In genomic region chr3:106629215-106629832, GRCh38 we compare ENCODE assay signal across 11 cellular contexts.
A peak's percentile ranks its signal among the peaks of the same experiment; 100 is the strongest.
DNase-seq lines count a peak whose midpoint lies in the region; ATAC-seq, FAIRE-seq and TF ChIP-seq lines count a peak whose summit lies in the region.
"Had no signal": no experiment of that assay in that cellular context is flagged by ENCODE, and none has a peak within 500 bp of the region (broad histone marks: within the 10 kb centered on the region; RNA-seq: fewer than 3 reads in every experiment).

No MANE protein-coding gene starts in this region.

- CTCF ChIA-PET in activated CD4-positive, alpha-beta T cell treated with anti-CD3 and anti-CD28 coated beads, Interleukin-2, amount 10 ng/mL, durations not matched to agents 7 days and 5 days (lab: Charles Lee): no interaction called here
- CTCF ChIA-PET in Caco-2 (lab: Charles Lee): no interaction called here

- no peak overlapping the region for H3K9ac ChIP-seq in GM23248

- no peaks in the 10 kb centered on the region for H3K79me2 ChIP-seq in GM23248 (ENCODE audit: insufficient read depth)

- H3K27me3 Mint-ChIP-seq in memory B cell (no peaks in the 10 kb centered on the region), Caco-2 (ENCODE audit: insufficient read depth, unreplicated experiment) (no peaks in the 10 kb centered on the region)
- H3K27me3 Mint-ChIP-seq in activated CD4-positive, alpha-beta T cell treated with anti-CD3 and anti-CD28 coated beads, Interleukin-2, amount 10 ng/mL, durations not matched to agents 7 days and 5 days: no peaks in the 10 kb centered on the region

- no peak for FAIRE-seq in small intestine (lab: Jason Lieb, UNC)
- FAIRE-seq: TTC549 had no signal

- no peaks in the 10 kb centered on the region for H3K9me2 ChIP-seq in GM23248 (ENCODE audit: insufficient read depth)

- H3K27ac ChIP-seq in GM23248 (no peak overlapping the region), small intestine (ENCODE audit: low read depth in 1 of 2, low read length in 1 of 2) (no peak overlapping the region)

- H3K27ac Mint-ChIP-seq in memory B cell (no peak overlapping the region), Caco-2 (ENCODE audit: unreplicated experiment) (no peak overlapping the region)
- H3K27ac Mint-ChIP-seq in activated CD4-positive, alpha-beta T cell treated with anti-CD3 and anti-CD28 coated beads, Interleukin-2, amount 10 ng/mL, durations not matched to agents 7 days and 5 days: no peak overlapping the region
- H3K27ac Mint-ChIP-seq: activated naive CD4-positive, alpha-beta T cell treated with anti-CD3 and anti-CD28 coated beads, Interleukin-2, amount 50 U/mL, for 72 hours had no signal

- peak; percentile 93 for ATAC-seq in GM18907 (IDR thresholded peaks at IDR 0.05; ENCODE audit: unreplicated experiment)
- ATAC-seq in HG03520 (IDR thresholded peaks at IDR 0.05; ENCODE audit: unreplicated experiment): peak; percentile 85
- ATAC-seq in memory B cell (ENCODE audit: low read depth): peak; percentile 46
- ATAC-seq: activated naive CD4-positive, alpha-beta T cell treated with anti-CD3 and anti-CD28 coated beads, Interleukin-2, amount 50 U/mL, for 72 hours had no signal

- H3K4me1 ChIP-seq in GM23248 (ENCODE audit: insufficient read depth): peaks cover 18% of the 10 kb centered on the region
- H3K4me1 ChIP-seq in Caco-2: no peaks in the 10 kb centered on the region
- no peaks in the 10 kb centered on the region for H3K4me1 ChIP-seq in small intestine (ENCODE audit: control insufficient read depth in 2 of 2, insufficient read depth in 1 of 2, low read depth in 1 of 2, low read length in 1 of 2)

- no peak overlapping the region for H3K4me2 ChIP-seq in GM23248 (ENCODE audit: unreplicated experiment)

- H4K20me1 ChIP-seq in GM23248 (ENCODE audit: insufficient read depth): no peaks in the 10 kb centered on the region

- H3K36me3 ChIP-seq in GM23248 (ENCODE audit: low read depth) (0 out of 2 replicates have a peak, but pooled peaks cover under 1% of the 10 kb centered on the region), Caco-2 (ENCODE audit: control insufficient read depth, insufficient read depth, low read length) (no peaks in the 10 kb centered on the region), small intestine (ENCODE audit: control insufficient read depth in 2 of 2, insufficient read depth in 2 of 2, low read length in 2 of 2) (no peaks in the 10 kb centered on the region)

- intact Hi-C loops in Caco-2 (cut with micrococcal nuclease; ENCODE audit: unreplicated experiment): no loop called here

- H3K9me3 ChIP-seq in GM23248 (ENCODE audit: low read depth) (no peaks in the 10 kb centered on the region), Caco-2 (peaks cover 1% of the 10 kb centered on the region; the same call in 1 of the 2 replicates), small intestine (ENCODE audit: control insufficient read depth, low read depth) (no peaks in the 10 kb centered on the region)

- POLR2A ChIA-PET in activated CD4-positive, alpha-beta T cell treated with anti-CD3 and anti-CD28 coated beads, Interleukin-2, amount 10 ng/mL, durations not matched to agents 7 days and 5 days (lab: Charles Lee): no interaction called here
- POLR2A ChIA-PET in Caco-2 (lab: Charles Lee): no interaction called here

- in situ Hi-C loops in GM23248 (cut with MboI): loop anchor here (10.0 kb wide), 1 partner anchor 425 kb away; no protein-coding TSS in a partner anchor

- peak overlapping the region; percentile 72 for H2AFZ ChIP-seq in GM23248

- H3K4me3 ChIP-seq in GM23248: no peak overlapping the region
- no peak overlapping the region for H3K4me3 ChIP-seq in Caco-2 (ENCODE audit: low read depth, low read length)
- H3K4me3 ChIP-seq in small intestine (ENCODE audit: low read depth in 1 of 2, low read length in 2 of 2): no peak overlapping the region

- H3K4me1 Mint-ChIP-seq in memory B cell (peaks cover 3% of the 10 kb centered on the region), Caco-2 (ENCODE audit: low read depth, unreplicated experiment) (no peaks in the 10 kb centered on the region)
- H3K4me1 Mint-ChIP-seq in activated CD4-positive, alpha-beta T cell treated with anti-CD3 and anti-CD28 coated beads, Interleukin-2, amount 10 ng/mL, durations not matched to agents 7 days and 5 days: no peaks in the 10 kb centered on the region

- WGBS in GM23248 (ENCODE audit: low coverage in 1 of 2, low lambda C conversion rate in 2 of 2, missing lambda C conversion rate in 2 of 2), 2 experiments: 14% methylated on average over 2 of the region's 2 CpGs
- 31 to 54% (median 35%) methylated on average over 2 of the region's 2 CpGs for WGBS in small intestine, 3 donors

- H3K4me3 Mint-ChIP-seq in memory B cell: no peak overlapping the region
- H3K4me3 Mint-ChIP-seq in activated CD4-positive, alpha-beta T cell treated with anti-CD3 and anti-CD28 coated beads, Interleukin-2, amount 10 ng/mL, durations not matched to agents 7 days and 5 days: no peak overlapping the region
- H3K4me3 Mint-ChIP-seq in Caco-2 (ENCODE audit: unreplicated experiment): no peak overlapping the region

- H3K9me3 Mint-ChIP-seq in memory B cell (peaks cover 2% of the 10 kb centered on the region), Caco-2 (ENCODE audit: unreplicated experiment) (peaks cover 4% of the 10 kb centered on the region)
- H3K9me3 Mint-ChIP-seq in activated CD4-positive, alpha-beta T cell treated with anti-CD3 and anti-CD28 coated beads, Interleukin-2, amount 10 ng/mL, durations not matched to agents 7 days and 5 days: peaks cover 6% of the 10 kb centered on the region

- H3F3A ChIP-seq in GM23248 (ENCODE audit: insufficient read depth): peaks cover 6% of the 10 kb centered on the region

- no peaks in the 10 kb centered on the region for H3K27me3 ChIP-seq in GM23248 (replicated peaks; ENCODE audit: insufficient read depth)
- H3K27me3 ChIP-seq in Caco-2 (replicated peaks; ENCODE audit: control insufficient read depth, insufficient read depth, low read length): no peaks in the 10 kb centered on the region
- no peaks in the 10 kb centered on the region for H3K27me3 ChIP-seq in small intestine (ENCODE audit: control insufficient read depth in 2 of 2, insufficient read depth in 2 of 2, low read length in 2 of 2)

- H3K36me3 Mint-ChIP-seq in memory B cell (peaks cover 3% of the 10 kb centered on the region), Caco-2 (ENCODE audit: insufficient read depth, unreplicated experiment) (no peaks in the 10 kb centered on the region)
- H3K36me3 Mint-ChIP-seq in activated CD4-positive, alpha-beta T cell treated with anti-CD3 and anti-CD28 coated beads, Interleukin-2, amount 10 ng/mL, durations not matched to agents 7 days and 5 days (ENCODE audit: low read depth): no peaks in the 10 kb centered on the region

- no peak for TF ChIP-seq CTCF in Caco-2 (IDR thresholded peaks at IDR 0.05; ENCODE audit: insufficient read depth in 1 of 2, low read depth in 1 of 2, low read length in 1 of 2, severe bottlenecking in 1 of 2, unreplicated experiment in 1 of 2)

- DNase-seq in GM23248: no peak
- no peak for DNase-seq in memory B cell (ENCODE audit: low spot score in 2 of 2)
- no peak for DNase-seq in activated CD4-positive, alpha-beta T cell treated with anti-CD3 and anti-CD28 coated beads, Interleukin-2, amount 10 ng/mL, durations not matched to agents 7 days and 5 days
- no peak for DNase-seq in Caco-2
- DNase-seq in activated CD4-positive, alpha-beta T cell treated with anti-CD3 and anti-CD28 coated beads, Interleukin-2, amount 50 U/mL, for 1 hour: no peak
- DNase-seq in small intestine: no peak
- DNase-seq: effector CD8-positive, alpha-beta T cell had no signal

- BruUV-seq in Caco-2 (replicated peaks; lab: Mats Ljungman, UMichigan): no TSS peak
